1 cellular context compared by ENCODE assay signal in the genomic region with DNA sequence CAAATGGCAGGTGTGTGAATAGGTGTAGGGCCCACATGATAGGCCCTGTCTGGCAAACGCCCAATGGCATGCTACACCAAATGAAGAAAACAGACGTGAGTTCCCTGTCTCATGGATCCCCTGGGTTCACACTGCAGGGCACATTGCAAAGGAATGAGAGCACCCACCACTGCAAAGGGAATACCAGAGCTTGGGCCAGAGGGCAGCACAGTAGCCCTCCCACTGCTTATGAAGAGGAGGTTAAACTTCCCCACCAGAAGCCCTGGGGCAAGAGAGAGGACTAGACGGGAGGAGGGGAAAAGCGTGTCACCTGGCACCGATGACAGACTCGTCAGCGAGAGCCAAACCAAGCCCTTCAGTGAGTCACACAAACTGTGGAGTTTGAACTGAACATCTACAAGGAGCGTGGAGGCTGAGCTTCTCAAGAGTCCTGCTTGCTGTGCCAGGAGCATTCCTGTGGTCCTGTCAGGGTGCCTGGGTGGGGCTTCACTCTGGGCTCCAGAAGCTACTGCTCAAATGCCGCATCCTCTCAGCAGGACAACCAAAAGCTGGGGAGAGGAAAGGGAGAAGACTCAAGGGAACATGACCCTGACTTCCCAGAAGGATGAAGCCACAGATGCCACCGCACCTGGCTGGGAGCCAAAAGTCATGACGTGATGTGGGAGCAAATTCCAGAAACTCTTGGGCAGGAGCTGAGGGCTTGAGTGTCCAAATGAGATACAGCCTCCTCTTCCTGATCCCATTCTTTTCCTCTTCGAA.
TF ChIP-seq lines count a peak whose summit lies in the region.

No MANE protein-coding gene starts in this region.

TF ChIP-seq in IMR-90, 13 proteins besides CTCF, POLR2A, EP300 and RAD21 (continued from another document):
- peak; percentile 44; the same call in 1 of the 2 replicates for TF ChIP-seq MXI1 (IDR thresholded peaks at IDR 0.05; ENCODE audit: borderline replicate concordance, low read depth, low read length)
- TF ChIP-seq RFX5 (IDR thresholded peaks at IDR 0.05; ENCODE audit: low read depth, low read length), result no peak
